Comparison of ENCODE assay signal across 30 cellular contexts in genomic region chr5:153991168-153991567, GRCh38.
"Had no signal": no experiment of that assay in that cellular context is flagged by ENCODE, and none has a peak within 500 bp of the region (broad histone marks: within the 10 kb centered on the region; RNA-seq: fewer than 3 reads in every experiment).

No MANE protein-coding gene starts in this region.

- H3K4me3 ChIP-seq: ascending aorta, K562, PC-9, SJCRH30, SK-N-MC had no signal

- FAIRE-seq: K562, RCC 7860, TTC549 had no signal

- ATAC-seq: activated CD8-positive, alpha-beta T cell treated with anti-CD3 and anti-CD28 coated beads for 36 hours; activated T-cell treated with anti-CD3 and anti-CD28 coated beads, Interleukin-2, amount 50 U/mL, for 72 hours; activated T-helper 17 cell treated with anti-CD3 and anti-CD28 coated beads, Interleukin-2, amount 50 U/mL, for 72 hours; K562 had no signal

- H3K9me3 ChIP-seq: ascending aorta, SJCRH30 had no signal

- H3K4me1 ChIP-seq: ascending aorta, SJCRH30 had no signal

- H2AFZ ChIP-seq: PC-9 had no signal

- H3K36me3 ChIP-seq: SJCRH30 had no signal

- DNase-seq: activated CD4-positive, alpha-beta T cell treated with anti-CD3 and anti-CD28 coated beads, Interleukin-2, amount 10 ng/mL, durations not matched to agents 24 days and 14 days; activated CD4-positive, alpha-beta T cell treated with anti-CD3 and anti-CD28 coated beads, Interleukin-2, amount 50 U/mL, for 4 hours; activated CD8-positive, alpha-beta T cell treated with anti-CD3 and anti-CD28 coated beads for 36 hours; activated effector memory CD4-positive, alpha-beta T cell treated with anti-CD3 and anti-CD28 coated beads, Interleukin-2, amount 50 U/mL, for 16 hours; activated naive CD4-positive, alpha-beta T cell; activated naive CD4-positive, alpha-beta T cell treated with anti-CD3 and anti-CD28 coated beads, Interleukin-2, amount 50 U/mL, for 16 hours; activated naive CD8-positive, alpha-beta T cell treated with anti-CD3 and anti-CD28 coated beads for 36 hours; activated T-cell treated with anti-CD3 and anti-CD28 coated beads, Interleukin-2, amount 50 U/mL, for 1 hour; activated T-cell treated with anti-CD3 and anti-CD28 coated beads, Interleukin-2, amount 50 U/mL, for 72 hours; amygdala; caudate nucleus; IMR-90; NCI-H1048; NCI-H1105 treated with DMSO at 0.1 percent for 48 hours; NCI-H1436 treated with DMSO at 0.1 percent for 48 hours; NCI-H1694 treated with DMSO at 0.1 percent for 48 hours; NCI-H2029; NCI-H345; NCI-H526; NCI-H748 treated with DMSO at 0.1 percent for 48 hours; NK-92 treated with Interleukin-12 subunit alpha and Interleukin-12 subunit beta, amount 100 ng/mL, for 24 hours; PC-9; SHP77; SJCRH30 had no signal

- H3K27me3 ChIP-seq: ascending aorta, SJCRH30 had no signal

- H3K27ac ChIP-seq: ascending aorta, PC-9, SJCRH30, SK-N-MC had no signal

- H3K4me2 ChIP-seq: PC-9 had no signal
